1 cellular context compared by ENCODE assay signal in the genomic region with DNA sequence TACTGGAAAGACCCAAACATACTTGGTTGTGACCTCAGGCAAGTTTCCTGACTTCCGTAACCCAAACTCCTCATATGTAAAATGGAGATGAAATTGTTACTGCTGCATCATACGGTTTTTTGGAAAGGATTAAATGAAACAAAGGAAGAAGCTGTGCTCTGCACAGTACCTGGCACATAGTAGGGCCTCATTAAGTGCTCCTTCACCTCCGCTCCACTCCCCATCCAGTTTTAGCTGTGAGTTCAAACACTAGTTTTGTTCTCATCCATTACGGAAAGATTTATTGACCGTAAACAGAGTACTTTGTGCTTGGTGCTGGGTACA.
TF ChIP-seq lines count a peak whose summit lies in the region.

No MANE protein-coding gene starts in this region.

TF ChIP-seq in K562, 482 proteins besides CTCF, POLR2A, EP300 and RAD21 (continued from another document):
- TF ChIP-seq FOXP4 (CRISPR knock-in tag; IDR thresholded peaks at IDR 0.05; ENCODE audit: borderline replicate concordance) (no peak), RBM14 (IDR thresholded peaks at IDR 0.05; ENCODE audit: borderline replicate concordance, insufficient read depth, low read depth, low read length) (no peak), PBX2 (CRISPR knock-in tag; IDR thresholded peaks at IDR 0.05; ENCODE audit: low read depth) (no peak), PBX2 (tag; conservative IDR thresholded peaks at IDR 0.05; ENCODE audit: low read depth) (no peak; the same call in 1 of the 2 replicates), EWSR1 (IDR thresholded peaks at IDR 0.05; ENCODE audit: borderline replicate concordance, low read depth, partially characterized antibody) (no peak), ETV6 (IDR thresholded peaks at IDR 0.05; ENCODE audit: borderline replicate concordance in 1 of 2, low read depth in 2 of 2, low read length in 1 of 2) (0 out of 4 replicates have a peak, but pooled peaks of 1 of the 2 experiments have one; percentile 1), ETV6 (CRISPR knock-in tag; IDR thresholded peaks at IDR 0.05; ENCODE audit: borderline replicate concordance) (no peak), HES1 (IDR thresholded peaks at IDR 0.05; ENCODE audit: low read depth) (no peak), PKNOX1 (IDR thresholded peaks at IDR 0.05) (0 out of 2 replicates have a peak, but pooled peaks have one; percentile 38), ELF1 (tag; IDR thresholded peaks at IDR 0.05) (peak; percentile 63; the same call in 1 of the 2 replicates), LCOR (CRISPR knock-in tag; IDR thresholded peaks at IDR 0.05) (no peak; the same call in 1 of the 2 replicates), ZNF778 (CRISPR knock-in tag; IDR thresholded peaks at IDR 0.05) (no peak), SRSF1 (IDR thresholded peaks at IDR 0.05; ENCODE audit: low read depth, low read length) (no peak), ZNF77 (CRISPR knock-in tag; IDR thresholded peaks at IDR 0.05) (no peak), CREM (IDR thresholded peaks at IDR 0.05; ENCODE audit: low read depth) (no peak), ZNF140 (CRISPR knock-in tag; IDR thresholded peaks at IDR 0.05) (no peak), POLR2H (tag; IDR thresholded peaks at IDR 0.05; ENCODE audit: low read depth) (peak; percentile 5; the same call in 1 of the 2 replicates), NONO (IDR thresholded peaks at IDR 0.05; ENCODE audit: low read depth in 2 of 2, low read length in 1 of 2) (0 out of 4 replicates have a peak, but pooled peaks of 1 of the 2 experiments have one; percentile 1), GABPA (tag; conservative IDR thresholded peaks at IDR 0.05; ENCODE audit: low read depth) (peak; percentile 73), ZNF224 (CRISPR knock-in tag; IDR thresholded peaks at IDR 0.05) (no peak), RAD51 (IDR thresholded peaks at IDR 0.05; ENCODE audit: borderline replicate concordance, low read depth) (no peak), ZNF165 (CRISPR knock-in tag; IDR thresholded peaks at IDR 0.05; ENCODE audit: borderline replicate concordance) (no peak), TEAD2 (tag; IDR thresholded peaks at IDR 0.05) (no peak), SMARCA5 (IDR thresholded peaks at IDR 0.05) (no peak), POLR2B (IDR thresholded peaks at IDR 0.05; ENCODE audit: low read depth, partially characterized antibody) (no peak), SMAD1 (IDR thresholded peaks at IDR 0.05; ENCODE audit: low read depth, low read length, partially characterized antibody) (no peak), ELK1 (CRISPR knock-in tag; IDR thresholded peaks at IDR 0.05) (no peak), RBM39 (optimal IDR thresholded peaks at IDR 0.05; ENCODE audit: low read depth, low read length) (no peak), NR1H2 (CRISPR knock-in tag; IDR thresholded peaks at IDR 0.05) (no peak)
- TF ChIP-seq, protein P1, sequence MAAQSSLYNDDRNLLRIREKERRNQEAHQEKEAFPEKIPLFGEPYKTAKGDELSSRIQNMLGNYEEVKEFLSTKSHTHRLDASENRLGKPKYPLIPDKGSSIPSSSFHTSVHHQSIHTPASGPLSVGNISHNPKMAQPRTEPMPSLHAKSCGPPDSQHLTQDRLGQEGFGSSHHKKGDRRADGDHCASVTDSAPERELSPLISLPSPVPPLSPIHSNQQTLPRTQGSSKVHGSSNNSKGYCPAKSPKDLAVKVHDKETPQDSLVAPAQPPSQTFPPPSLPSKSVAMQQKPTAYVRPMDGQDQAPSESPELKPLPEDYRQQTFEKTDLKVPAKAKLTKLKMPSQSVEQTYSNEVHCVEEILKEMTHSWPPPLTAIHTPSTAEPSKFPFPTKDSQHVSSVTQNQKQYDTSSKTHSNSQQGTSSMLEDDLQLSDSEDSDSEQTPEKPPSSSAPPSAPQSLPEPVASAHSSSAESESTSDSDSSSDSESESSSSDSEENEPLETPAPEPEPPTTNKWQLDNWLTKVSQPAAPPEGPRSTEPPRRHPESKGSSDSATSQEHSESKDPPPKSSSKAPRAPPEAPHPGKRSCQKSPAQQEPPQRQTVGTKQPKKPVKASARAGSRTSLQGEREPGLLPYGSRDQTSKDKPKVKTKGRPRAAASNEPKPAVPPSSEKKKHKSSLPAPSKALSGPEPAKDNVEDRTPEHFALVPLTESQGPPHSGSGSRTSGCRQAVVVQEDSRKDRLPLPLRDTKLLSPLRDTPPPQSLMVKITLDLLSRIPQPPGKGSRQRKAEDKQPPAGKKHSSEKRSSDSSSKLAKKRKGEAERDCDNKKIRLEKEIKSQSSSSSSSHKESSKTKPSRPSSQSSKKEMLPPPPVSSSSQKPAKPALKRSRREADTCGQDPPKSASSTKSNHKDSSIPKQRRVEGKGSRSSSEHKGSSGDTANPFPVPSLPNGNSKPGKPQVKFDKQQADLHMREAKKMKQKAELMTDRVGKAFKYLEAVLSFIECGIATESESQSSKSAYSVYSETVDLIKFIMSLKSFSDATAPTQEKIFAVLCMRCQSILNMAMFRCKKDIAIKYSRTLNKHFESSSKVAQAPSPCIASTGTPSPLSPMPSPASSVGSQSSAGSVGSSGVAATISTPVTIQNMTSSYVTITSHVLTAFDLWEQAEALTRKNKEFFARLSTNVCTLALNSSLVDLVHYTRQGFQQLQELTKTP (IDR thresholded peaks at IDR 0.05; ENCODE audit: low read depth in 1 of 2, partially characterized antibody in 2 of 2), result no peak
